ENCODE assay signal across 13 cellular contexts in the genomic region with DNA sequence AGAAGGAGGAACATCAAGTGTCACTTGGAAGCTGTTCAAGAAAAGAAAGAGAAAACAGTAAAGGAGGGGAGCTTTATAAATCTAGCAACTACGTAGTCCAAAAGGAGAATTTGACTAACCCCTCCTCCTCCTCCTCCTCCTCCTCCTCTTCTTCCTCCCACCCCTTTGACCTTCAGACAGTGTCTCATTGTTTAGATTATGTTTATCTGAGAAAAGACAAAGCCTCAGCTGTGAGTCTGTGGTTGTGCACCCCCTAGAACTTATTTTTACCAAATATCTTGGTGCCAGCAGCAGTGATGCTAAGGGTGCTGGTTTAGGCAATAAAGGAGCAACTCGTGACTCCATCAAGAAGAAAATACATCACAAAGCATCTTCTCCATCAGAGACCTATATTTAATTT.
DNase-seq lines count a peak whose midpoint lies in the region; ATAC-seq and TF ChIP-seq lines count a peak whose summit lies in the region.
"Had no signal": no experiment of that assay in that cellular context is flagged by ENCODE, and none has a peak within 500 bp of the region (broad histone marks: within the 10 kb centered on the region; RNA-seq: fewer than 3 reads in every experiment).

No MANE protein-coding gene starts in this region.

- H2AFZ ChIP-seq in GM23338, result peak overlapping the region; percentile 75; the same call in 1 of the 2 replicates
- no peak overlapping the region for H2AFZ ChIP-seq in smooth muscle cell (ENCODE audit: low read depth)

- H3K4me2 ChIP-seq in GM23338 (peak overlapping the region; percentile 30; the same call in 1 of the 2 replicates), smooth muscle cell (no peak overlapping the region)

- H3K4me3 Mint-ChIP-seq in GM23338, result no peak overlapping the region
- H3K4me3 Mint-ChIP-seq in IgD-negative memory B cell, result peak overlapping the region; percentile 60 to 91 (median 73)
- peak overlapping the region; percentile 68 for H3K4me3 Mint-ChIP-seq in memory B cell
- H3K4me3 Mint-ChIP-seq in activated CD4-positive, alpha-beta T cell treated with anti-CD3 and anti-CD28 coated beads, Interleukin-2, amount 10 ng/mL, durations not matched to agents 7 days and 5 days, result no peak overlapping the region

- no peaks in the 10 kb centered on the region for H3F3A ChIP-seq in GM23338 (replicated peaks; ENCODE audit: low read depth)
- H3F3A ChIP-seq in smooth muscle cell (ENCODE audit: low read depth), result no peaks in the 10 kb centered on the region

- no peaks in the 10 kb centered on the region for H3K9me3 ChIP-seq in smooth muscle cell (replicated peaks; ENCODE audit: low read depth)

- H3K4me1 Mint-ChIP-seq in GM23338, result peaks cover 31% of the 10 kb centered on the region
- peaks cover 26 to 39% (median 32%) of the 10 kb centered on the region in 3 donors for H3K4me1 Mint-ChIP-seq in IgD-negative memory B cell
- H3K4me1 Mint-ChIP-seq in memory B cell, result peaks cover 29% of the 10 kb centered on the region
- no peaks in the 10 kb centered on the region for H3K4me1 Mint-ChIP-seq in activated CD4-positive, alpha-beta T cell treated with anti-CD3 and anti-CD28 coated beads, Interleukin-2, amount 10 ng/mL, durations not matched to agents 7 days and 5 days

- H3K27me3 ChIP-seq in GM23338 (ENCODE audit: insufficient read depth), result no peaks in the 10 kb centered on the region
- H3K27me3 ChIP-seq in smooth muscle cell (ENCODE audit: low read depth), result no peaks in the 10 kb centered on the region

- ATAC-seq in GM18498 (IDR thresholded peaks at IDR 0.05; ENCODE audit: unreplicated experiment) (peak; percentile 45), GM23338 (no peak), memory B cell (ENCODE audit: low read depth) (peak; percentile 77), esophagus mucosa (no peak)

- no peak overlapping the region for H3K9ac ChIP-seq in smooth muscle cell (ENCODE audit: low read depth)

- H4K20me1 ChIP-seq in GM23338 (replicated peaks; ENCODE audit: insufficient read depth) (no peaks in the 10 kb centered on the region), smooth muscle cell (ENCODE audit: low read depth) (no peaks in the 10 kb centered on the region)

- TF ChIP-seq CTCF in GM23338 (conservative IDR thresholded peaks at IDR 0.05; ENCODE audit: low read depth in 2 of 2) (no peak), smooth muscle cell (IDR thresholded peaks at IDR 0.05; ENCODE audit: borderline replicate concordance, insufficient read depth, poor library complexity, severe bottlenecking) (no peak)

- peaks cover 36% of the 10 kb centered on the region for H3K4me1 ChIP-seq in GM23338 (ENCODE audit: insufficient read depth)
- no peaks in the 10 kb centered on the region for H3K4me1 ChIP-seq in smooth muscle cell (ENCODE audit: low read depth)

- DNase-seq in GM23338 (ENCODE audit: low spot score), result no peak
- DNase-seq in memory B cell (ENCODE audit: low spot score in 2 of 2), result peak in 1 of 2 donors; percentile 12
- no peak for DNase-seq in smooth muscle cell (lab: John Stamatoyannopoulos, UW; ENCODE audit: unreplicated experiment)
- DNase-seq in activated CD4-positive, alpha-beta T cell treated with anti-CD3 and anti-CD28 coated beads, Interleukin-2, amount 10 ng/mL, durations not matched to agents 7 days and 5 days, result no peak
- no peak for DNase-seq in NCI-H748 treated with DMSO at 0.1 percent for 48 hours (lab: John Stamatoyannopoulos, UW)
- DNase-seq: cortex of kidney; NCI-H2227 treated with DMSO at 0.1 percent for 48 hours; stimulated activated CD4-positive, alpha-beta T cell treated with anti-CD3 and anti-CD28 coated beads, Interleukin-1b, Interleukin-23, amount 100 ng/mL, for 48 hours had no signal

- H3K36me3 ChIP-seq in GM23338 (ENCODE audit: insufficient read depth) (0 out of 2 replicates have a peak, but pooled peaks cover 5% of the 10 kb centered on the region), smooth muscle cell (ENCODE audit: low read depth) (no peaks in the 10 kb centered on the region)

- H3K9me3 Mint-ChIP-seq in GM23338, result peaks cover 18% of the 10 kb centered on the region
- peaks cover 0 to 11% (median 6%) of the 10 kb centered on the region in 3 donors for H3K9me3 Mint-ChIP-seq in IgD-negative memory B cell
- peaks cover 6% of the 10 kb centered on the region for H3K9me3 Mint-ChIP-seq in memory B cell
- H3K9me3 Mint-ChIP-seq in activated CD4-positive, alpha-beta T cell treated with anti-CD3 and anti-CD28 coated beads, Interleukin-2, amount 10 ng/mL, durations not matched to agents 7 days and 5 days, result peaks cover 15% of the 10 kb centered on the region

- H3K4me3 ChIP-seq in GM23338 (no peak overlapping the region), smooth muscle cell (no peak overlapping the region)

- H3K27ac Mint-ChIP-seq in GM23338, result no peak overlapping the region
- H3K27ac Mint-ChIP-seq in IgD-negative memory B cell, result peak overlapping the region; percentile 85 to 96 (median 92)
- peak overlapping the region; percentile 93 for H3K27ac Mint-ChIP-seq in memory B cell
- no peak overlapping the region for H3K27ac Mint-ChIP-seq in activated CD4-positive, alpha-beta T cell treated with anti-CD3 and anti-CD28 coated beads, Interleukin-2, amount 10 ng/mL, durations not matched to agents 7 days and 5 days
- H3K27ac Mint-ChIP-seq: progenitor cell of endocrine pancreas had no signal

- 67% methylated on average over 2 of the region's 2 CpGs for WGBS in smooth muscle cell (ENCODE audit: low lambda C conversion rate)

- H3K9me2 ChIP-seq in GM23338 (ENCODE audit: insufficient read depth), result no peaks in the 10 kb centered on the region; the same call in 1 of the 2 replicates

- H3K36me3 Mint-ChIP-seq in GM23338 (ENCODE audit: low read depth) (no peaks in the 10 kb centered on the region; the same call in 1 of the 3 replicates), IgD-negative memory B cell (peaks cover 3% of the 10 kb centered on the region), memory B cell (peaks cover 1% of the 10 kb centered on the region)
- no peaks in the 10 kb centered on the region for H3K36me3 Mint-ChIP-seq in activated CD4-positive, alpha-beta T cell treated with anti-CD3 and anti-CD28 coated beads, Interleukin-2, amount 10 ng/mL, durations not matched to agents 7 days and 5 days (ENCODE audit: low read depth)

- CTCF ChIA-PET in activated CD4-positive, alpha-beta T cell treated with anti-CD3 and anti-CD28 coated beads, Interleukin-2, amount 10 ng/mL, durations not matched to agents 7 days and 5 days (lab: Charles Lee), result no interaction called here

- peaks cover 7% of the 10 kb centered on the region for H3K27me3 Mint-ChIP-seq in GM23338 (ENCODE audit: insufficient read depth, low read depth, poor library complexity)
- H3K27me3 Mint-ChIP-seq in IgD-negative memory B cell, result no peaks in the 10 kb centered on the region
- no peaks in the 10 kb centered on the region for H3K27me3 Mint-ChIP-seq in memory B cell
- no peaks in the 10 kb centered on the region for H3K27me3 Mint-ChIP-seq in activated CD4-positive, alpha-beta T cell treated with anti-CD3 and anti-CD28 coated beads, Interleukin-2, amount 10 ng/mL, durations not matched to agents 7 days and 5 days
- H3K27me3 Mint-ChIP-seq: progenitor cell of endocrine pancreas had no signal

- POLR2A ChIA-PET in activated CD4-positive, alpha-beta T cell treated with anti-CD3 and anti-CD28 coated beads, Interleukin-2, amount 10 ng/mL, durations not matched to agents 7 days and 5 days (lab: Charles Lee), result no interaction called here

- H3K79me2 ChIP-seq in GM23338 (replicated peaks; ENCODE audit: insufficient read depth) (no peaks in the 10 kb centered on the region), smooth muscle cell (ENCODE audit: low read depth) (no peaks in the 10 kb centered on the region)

- H3K27ac ChIP-seq in GM23338 (ENCODE audit: low read depth), result no peak overlapping the region
- H3K27ac ChIP-seq in smooth muscle cell (ENCODE audit: low read depth), result no peak overlapping the region
- H3K27ac ChIP-seq: RWPE1 had no signal

TF ChIP-seq in GM23338, 12 proteins besides CTCF, POLR2A, EP300 and RAD21 (continues in another document):
- TF ChIP-seq STAT1 (IDR thresholded peaks at IDR 0.05; ENCODE audit: unreplicated experiment), result no peak
- no peak for TF ChIP-seq ZNF114 (CRISPR knock-in tag; IDR thresholded peaks at IDR 0.05)
- TF ChIP-seq EZH2phosphoT487 (IDR thresholded peaks at IDR 0.05; ENCODE audit: unreplicated experiment), result no peak
- TF ChIP-seq EZH2 (IDR thresholded peaks at IDR 0.05; ENCODE audit: low read depth, unreplicated experiment), result no peak

Comparison
In these comparisons a context has a peak if more than half of its experiments do, and no peak if none do; other contexts are left out.
1. ATAC-seq: peak in GM18498 (single experiment) and memory B cell (single experiment); none in GM23338 (single experiment) and esophagus mucosa (single experiment).
2. H3K27ac Mint-ChIP-seq: peak in IgD-negative memory B cell (3 of 3) and memory B cell (single experiment); none in GM23338 (single experiment) and activated CD4-positive, alpha-beta T cell treated with anti-CD3 and anti-CD28 coated beads, Interleukin-2, amount 10 ng/mL, durations not matched to agents 7 days and 5 days (single experiment).
3. H3K4me3 Mint-ChIP-seq: peak in IgD-negative memory B cell (4 of 4) and memory B cell (single experiment); none in GM23338 (single experiment) and activated CD4-positive, alpha-beta T cell treated with anti-CD3 and anti-CD28 coated beads, Interleukin-2, amount 10 ng/mL, durations not matched to agents 7 days and 5 days (single experiment).